Comparison of ENCODE assay signal across 8 cellular contexts in genomic region chr9:132354645-132355355, GRCh38. TPM values are rescaled to one million over a fixed set of nuclear protein-coding genes. Genes with fewer than 3 reads are reported as not detected.
DNase-seq lines count a peak whose midpoint lies in the region; ATAC-seq and TF ChIP-seq lines count a peak whose summit lies in the region.

Gene SETX (minus strand): TSS chr9:132354986. CDS start chr9:132349428, 5,558 bp downstream.

- H3K27ac ChIP-seq in rectal smooth muscle tissue (ENCODE audit: low read depth, low read length): peak within 1 kb of the TSS; percentile 94
- peak within 1 kb of the TSS; percentile 92 for H3K27ac ChIP-seq in vagina

- TF ChIP-seq CTCF in astrocyte of the cerebellum (IDR thresholded peaks at IDR 0.05; ENCODE audit: low read depth, low read length, missing control alignments) (no peak), vagina (IDR thresholded peaks at IDR 0.05) (no peak)

- H3K36me3 ChIP-seq in rectal smooth muscle tissue (ENCODE audit: control insufficient read depth, insufficient read depth, low read length) (peaks cover 9% of the 10 kb centered on the region), vagina (peaks cover 0 to 21% of the 10 kb centered on the region in 2 donors)

- intact Hi-C loops in vagina (cut with DNase I): no loop called here

- DNase-seq in NCI-H2081 (lab: John Stamatoyannopoulos, UW) (peak; percentile 96), T-helper 9 cell (peak; percentile 91), astrocyte of the cerebellum (ENCODE audit: low read depth) (peak; percentile 88), hepatic stellate cell (ENCODE audit: low spot score) (peak; percentile 99), vagina (ENCODE audit: extremely low spot score in 2 of 2) (peak in 1 of 2 donors; percentile 95)

- H3K9me3 ChIP-seq in vagina: no peaks in the 10 kb centered on the region

- H3K4me3 ChIP-seq in astrocyte of the cerebellum (ENCODE audit: low read depth, low read length): peak within 1 kb of the TSS; percentile 62
- H3K4me3 ChIP-seq in rectal smooth muscle tissue (ENCODE audit: low read length): peak within 1 kb of the TSS; percentile 92
- peak within 1 kb of the TSS; percentile 77 to 100 for H3K4me3 ChIP-seq in vagina

- H3K9ac ChIP-seq in rectal smooth muscle tissue (ENCODE audit: low read length): peak within 1 kb of the TSS; percentile 89

- no peaks in the 10 kb centered on the region for H3K27me3 ChIP-seq in rectal smooth muscle tissue (ENCODE audit: control insufficient read depth, insufficient read depth, low read length)
- no peaks in the 10 kb centered on the region for H3K27me3 ChIP-seq in vagina

- peaks cover 19% of the 10 kb centered on the region for H3K4me1 ChIP-seq in rectal smooth muscle tissue (ENCODE audit: control insufficient read depth, insufficient read depth, low read length)
- H3K4me1 ChIP-seq in vagina: peaks cover 43% of the 10 kb centered on the region

- ATAC-seq in GM18517 (IDR thresholded peaks at IDR 0.05; ENCODE audit: unreplicated experiment): peak; percentile 80
- ATAC-seq in HG03039 (IDR thresholded peaks at IDR 0.05; ENCODE audit: unreplicated experiment): peak; percentile 87

- in situ Hi-C loops in astrocyte of the cerebellum (cut with HindIII; ENCODE audit: low sequenced_read_pairs): no loop called here

- TF ChIP-seq POLR2A in vagina (IDR thresholded peaks at IDR 0.05): peak in 1 of 2 donors; percentile 81

RNA-seq across cellular contexts. Expression of gene SETX, which starts in this region (rescaled TPM):
- 44.2 TPM for total RNA-seq in vagina
